ENCODE assay signal across 8 cellular contexts in genomic region chr5:38556599-38557308, GRCh38. TPM values are rescaled to one million over a fixed set of nuclear protein-coding genes. Genes with fewer than 3 reads are reported as not detected.
DNase-seq lines count a peak whose midpoint lies in the region; ATAC-seq lines count a peak whose summit lies in the region.

A gene with protein sequence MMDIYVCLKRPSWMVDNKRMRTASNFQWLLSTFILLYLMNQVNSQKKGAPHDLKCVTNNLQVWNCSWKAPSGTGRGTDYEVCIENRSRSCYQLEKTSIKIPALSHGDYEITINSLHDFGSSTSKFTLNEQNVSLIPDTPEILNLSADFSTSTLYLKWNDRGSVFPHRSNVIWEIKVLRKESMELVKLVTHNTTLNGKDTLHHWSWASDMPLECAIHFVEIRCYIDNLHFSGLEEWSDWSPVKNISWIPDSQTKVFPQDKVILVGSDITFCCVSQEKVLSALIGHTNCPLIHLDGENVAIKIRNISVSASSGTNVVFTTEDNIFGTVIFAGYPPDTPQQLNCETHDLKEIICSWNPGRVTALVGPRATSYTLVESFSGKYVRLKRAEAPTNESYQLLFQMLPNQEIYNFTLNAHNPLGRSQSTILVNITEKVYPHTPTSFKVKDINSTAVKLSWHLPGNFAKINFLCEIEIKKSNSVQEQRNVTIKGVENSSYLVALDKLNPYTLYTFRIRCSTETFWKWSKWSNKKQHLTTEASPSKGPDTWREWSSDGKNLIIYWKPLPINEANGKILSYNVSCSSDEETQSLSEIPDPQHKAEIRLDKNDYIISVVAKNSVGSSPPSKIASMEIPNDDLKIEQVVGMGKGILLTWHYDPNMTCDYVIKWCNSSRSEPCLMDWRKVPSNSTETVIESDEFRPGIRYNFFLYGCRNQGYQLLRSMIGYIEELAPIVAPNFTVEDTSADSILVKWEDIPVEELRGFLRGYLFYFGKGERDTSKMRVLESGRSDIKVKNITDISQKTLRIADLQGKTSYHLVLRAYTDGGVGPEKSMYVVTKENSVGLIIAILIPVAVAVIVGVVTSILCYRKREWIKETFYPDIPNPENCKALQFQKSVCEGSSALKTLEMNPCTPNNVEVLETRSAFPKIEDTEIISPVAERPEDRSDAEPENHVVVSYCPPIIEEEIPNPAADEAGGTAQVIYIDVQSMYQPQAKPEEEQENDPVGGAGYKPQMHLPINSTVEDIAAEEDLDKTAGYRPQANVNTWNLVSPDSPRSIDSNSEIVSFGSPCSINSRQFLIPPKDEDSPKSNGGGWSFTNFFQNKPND (minus strand): TSS chr5:38556646. CDS start chr5:38530647, 25,999 bp downstream.

- peak within 1 kb of the TSS; percentile 94 for H3K4me2 ChIP-seq in mesenchymal stem cell (ENCODE audit: low read length, poor library complexity, severe bottlenecking)

- DNase-seq in EH (ENCODE audit: low read depth) (peak; percentile 85), NCI-H345 treated with DMSO at 0.1 percent for 48 hours (lab: John Stamatoyannopoulos, UW; ENCODE audit: unreplicated experiment) (peak; percentile 75), epidermal melanocyte (ENCODE audit: insufficient read length, low spot score) (peak; percentile 41), mesenchymal stem cell (peak; percentile 86), NOMO-1 (lab: John Stamatoyannopoulos, UW; ENCODE audit: unreplicated experiment in 2 of 2) (no peak)
- peak; percentile 49 for DNase-seq in activated T-cell treated with anti-CD3 and anti-CD28 coated beads, Interleukin-2, amount 50 U/mL, for 1 hour
- DNase-seq in stimulated activated CD4-positive, alpha-beta T cell treated with anti-CD3 and anti-CD28 coated beads, TNF-alpha, amount 100 ng/mL, for 48 hours (ENCODE audit: low read depth in 3 of 3) = peak; percentile 31 to 45 (median 35)

- H3K23ac ChIP-seq in mesenchymal stem cell (ENCODE audit: low read length in 2 of 2) = peak within 1 kb of the TSS; percentile 79 to 99

- peaks cover 5% of the 10 kb centered on the region for H3K4me1 ChIP-seq in mesenchymal stem cell (ENCODE audit: control insufficient read depth, insufficient read depth, low read depth, low read length)

- peak; percentile 67 for ATAC-seq in HG02642 (IDR thresholded peaks at IDR 0.05; ENCODE audit: poor library complexity, unreplicated experiment)

- peak within 1 kb of the TSS; percentile 95 for H3K27ac ChIP-seq in mesenchymal stem cell (ENCODE audit: low read length, poor library complexity, severe bottlenecking)

- H3K9me3 ChIP-seq in mesenchymal stem cell (ENCODE audit: control insufficient read depth, low read length) = no peaks in the 10 kb centered on the region

- peaks cover 0 to 3% of the 10 kb centered on the region in 2 experiments for H3K27me3 ChIP-seq in mesenchymal stem cell (ENCODE audit: control insufficient read depth in 1 of 2, insufficient read depth in 1 of 2, low read length in 2 of 2)

- H2BK120ac ChIP-seq in mesenchymal stem cell (ENCODE audit: low read depth, low read length) = peak within 1 kb of the TSS; percentile 98

- peak within 1 kb of the TSS; percentile 99 to 100 for H3K18ac ChIP-seq in mesenchymal stem cell (ENCODE audit: low read depth in 1 of 2, low read length in 2 of 2)

- H3K4me3 ChIP-seq in mesenchymal stem cell (ENCODE audit: insufficient read depth in 1 of 2, low read depth in 1 of 2, low read length in 2 of 2) = peak within 1 kb of the TSS; percentile 89 to 94

- peak within 1 kb of the TSS; percentile 89 to 93 for H2BK12ac ChIP-seq in mesenchymal stem cell (ENCODE audit: low read length in 2 of 2)

- peak within 1 kb of the TSS; percentile 98 to 100 for H3K4ac ChIP-seq in mesenchymal stem cell (ENCODE audit: low read depth in 1 of 2, low read length in 2 of 2)

- no peak within 1 kb of the TSS for H2AK5ac ChIP-seq in mesenchymal stem cell (ENCODE audit: low read length, severe bottlenecking)

- H2BK15ac ChIP-seq in mesenchymal stem cell (ENCODE audit: low read depth, poor library complexity, severe bottlenecking) = peak within 1 kb of the TSS; percentile 73

- H3K36me3 ChIP-seq in mesenchymal stem cell (ENCODE audit: control insufficient read depth in 1 of 2, insufficient read depth in 2 of 2, low read depth in 1 of 2, low read length in 2 of 2) = no peaks in the 10 kb centered on the region

- WGBS in mesenchymal stem cell = under 1% methylated on average over 68 of the region's 88 CpGs

- peak within 1 kb of the TSS; percentile 89 for H4K8ac ChIP-seq in mesenchymal stem cell (ENCODE audit: low read length)

- peak within 1 kb of the TSS in 1 of 2 experiments; percentile 97 for H3K14ac ChIP-seq in mesenchymal stem cell (ENCODE audit: low read length in 2 of 2)

- H2BK5ac ChIP-seq in mesenchymal stem cell (ENCODE audit: low read depth, low read length, poor library complexity, severe bottlenecking) = peak within 1 kb of the TSS; percentile 82

- H2AFZ ChIP-seq in mesenchymal stem cell (ENCODE audit: low read depth, low read length) = peak within 1 kb of the TSS; percentile 97

- H3K79me1 ChIP-seq in mesenchymal stem cell (replicated peaks; ENCODE audit: low read length, poor library complexity, severe bottlenecking) = peaks cover 11% of the 10 kb centered on the region

- H4K91ac ChIP-seq in mesenchymal stem cell (ENCODE audit: low read length) = peak within 1 kb of the TSS; percentile 99

- H3K9ac ChIP-seq in mesenchymal stem cell (ENCODE audit: low read length) = peak within 1 kb of the TSS; percentile 95

RNA-seq across cellular contexts. Expression of the gene that starts here (rescaled TPM):
- polyA plus RNA-seq in mesenchymal stem cell (2013, experiment 1 of 2) = 61.7 TPM
- 62.0 TPM for polyA plus RNA-seq in mesenchymal stem cell (2013, experiment 2 of 2)

Comparison
In these comparisons a context has a peak if more than half of its experiments do, and no peak if none do; other contexts are left out.
1. DNase-seq: peak in EH (single experiment), NCI-H345 treated with DMSO at 0.1 percent for 48 hours (single experiment), activated T-cell treated with anti-CD3 and anti-CD28 coated beads, Interleukin-2, amount 50 U/mL, for 1 hour (single experiment), epidermal melanocyte (single experiment), mesenchymal stem cell (single experiment) and stimulated activated CD4-positive, alpha-beta T cell treated with anti-CD3 and anti-CD28 coated beads, TNF-alpha, amount 100 ng/mL, for 48 hours (3 of 3); none in NOMO-1 (0 of 2).